Comparison of ENCODE assay signal across 14 cellular contexts in genomic region chr1:198007687-198008627, GRCh38.
"Had no signal": no experiment of that assay in that cellular context is flagged by ENCODE, and none has a peak within 500 bp of the region (broad histone marks: within the 10 kb centered on the region; RNA-seq: fewer than 3 reads in every experiment).

No MANE protein-coding gene starts in this region.

- ATAC-seq: effector memory CD8-positive, alpha-beta T cell; naive thymus-derived CD8-positive, alpha-beta T cell had no signal

- H3K4me3 ChIP-seq: esophagus squamous epithelium had no signal

- DNase-seq: activated CD4-positive, alpha-beta T cell treated with anti-CD3 and anti-CD28 coated beads, Interleukin-2, amount 10 ng/mL, durations not matched to agents 7 days and 5 days; activated CD8-positive, alpha-beta memory T cell treated with anti-CD3 and anti-CD28 coated beads, Interleukin-2, amount 50 U/mL, for 4 hours; activated effector memory CD4-positive, alpha-beta T cell treated with Interleukin-2 at 50 U/mL for 16 hours; activated naive CD4-positive, alpha-beta T cell treated with anti-CD3 and anti-CD28 coated beads, Interleukin-2, amount 50 U/mL, for 16 hours; activated T-cell treated with anti-CD3 and anti-CD28 coated beads, Interleukin-2, amount 50 U/mL, for 48 hours; effector memory CD8-positive, alpha-beta T cell; esophagus squamous epithelium; immature natural killer cell; mesendoderm; naive thymus-derived CD8-positive, alpha-beta T cell; stimulated activated CD4-positive, alpha-beta T cell treated with anti-CD3 and anti-CD28 coated beads, Interleukin-12 subunit alpha, Interleukin-12 subunit beta, amount 100 ng/mL, for 4 hours; stimulated activated CD4-positive, alpha-beta T cell treated with anti-CD3 and anti-CD28 coated beads, Interleukin-1b, Interleukin-23, amount 100 ng/mL, for 48 hours; stimulated activated CD8-positive, alpha-beta memory T cell treated with anti-CD3 and anti-CD28 coated beads, Interleukin-4, amount 100 ng/mL, for 48 hours; stimulated activated naive CD4-positive, alpha-beta T cell had no signal
